2 cellular contexts compared by ENCODE assay signal in genomic region chrX:11189097-11189496, GRCh38.
TF ChIP-seq lines count a peak whose summit lies in the region.

No MANE protein-coding gene starts in this region.

TF ChIP-seq in SK-N-SH treated with all-trans-retinoic acid at 6 μM for 48 hours, 23 proteins besides CTCF, POLR2A, EP300 and RAD21 (continued from another document):
- TF ChIP-seq CSRNP3 (CRISPR knock-in tag; IDR thresholded peaks at IDR 0.05), result no peak
- TF ChIP-seq ZNF8 (CRISPR knock-in tag; IDR thresholded peaks at IDR 0.05), result no peak
- TF ChIP-seq ESRRG (CRISPR knock-in tag; IDR thresholded peaks at IDR 0.05), result no peak
- no peak for TF ChIP-seq POU6F1 (CRISPR knock-in tag; IDR thresholded peaks at IDR 0.05; ENCODE audit: borderline replicate concordance, low read depth)
- TF ChIP-seq ZNF565 (CRISPR knock-in tag; conservative IDR thresholded peaks at IDR 0.05; ENCODE audit: low read depth), result no peak
- no peak for TF ChIP-seq ZNF70 (CRISPR knock-in tag; IDR thresholded peaks at IDR 0.05)
- TF ChIP-seq, protein P1, sequence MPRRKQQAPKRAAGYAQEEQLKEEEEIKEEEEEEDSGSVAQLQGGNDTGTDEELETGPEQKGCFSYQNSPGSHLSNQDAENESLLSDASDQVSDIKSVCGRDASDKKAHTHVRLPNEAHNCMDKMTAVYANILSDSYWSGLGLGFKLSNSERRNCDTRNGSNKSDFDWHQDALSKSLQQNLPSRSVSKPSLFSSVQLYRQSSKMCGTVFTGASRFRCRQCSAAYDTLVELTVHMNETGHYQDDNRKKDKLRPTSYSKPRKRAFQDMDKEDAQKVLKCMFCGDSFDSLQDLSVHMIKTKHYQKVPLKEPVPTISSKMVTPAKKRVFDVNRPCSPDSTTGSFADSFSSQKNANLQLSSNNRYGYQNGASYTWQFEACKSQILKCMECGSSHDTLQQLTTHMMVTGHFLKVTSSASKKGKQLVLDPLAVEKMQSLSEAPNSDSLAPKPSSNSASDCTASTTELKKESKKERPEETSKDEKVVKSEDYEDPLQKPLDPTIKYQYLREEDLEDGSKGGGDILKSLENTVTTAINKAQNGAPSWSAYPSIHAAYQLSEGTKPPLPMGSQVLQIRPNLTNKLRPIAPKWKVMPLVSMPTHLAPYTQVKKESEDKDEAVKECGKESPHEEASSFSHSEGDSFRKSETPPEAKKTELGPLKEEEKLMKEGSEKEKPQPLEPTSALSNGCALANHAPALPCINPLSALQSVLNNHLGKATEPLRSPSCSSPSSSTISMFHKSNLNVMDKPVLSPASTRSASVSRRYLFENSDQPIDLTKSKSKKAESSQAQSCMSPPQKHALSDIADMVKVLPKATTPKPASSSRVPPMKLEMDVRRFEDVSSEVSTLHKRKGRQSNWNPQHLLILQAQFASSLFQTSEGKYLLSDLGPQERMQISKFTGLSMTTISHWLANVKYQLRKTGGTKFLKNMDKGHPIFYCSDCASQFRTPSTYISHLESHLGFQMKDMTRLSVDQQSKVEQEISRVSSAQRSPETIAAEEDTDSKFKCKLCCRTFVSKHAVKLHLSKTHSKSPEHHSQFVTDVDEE (CRISPR knock-in tag; IDR thresholded peaks at IDR 0.05), result no peak
- TF ChIP-seq ZFP3 (CRISPR knock-in tag; IDR thresholded peaks at IDR 0.05), result no peak
- TF ChIP-seq CSDC2 (CRISPR knock-in tag; IDR thresholded peaks at IDR 0.05), result no peak
- no peak for TF ChIP-seq ZC3H10 (CRISPR knock-in tag; IDR thresholded peaks at IDR 0.05)

TF ChIP-seq in GM23338, 12 proteins besides CTCF, POLR2A, EP300 and RAD21 (continued from another document):
- no peak for TF ChIP-seq ZNF462 (CRISPR knock-in tag; IDR thresholded peaks at IDR 0.05)
- TF ChIP-seq ZNF331 (CRISPR knock-in tag; IDR thresholded peaks at IDR 0.05; ENCODE audit: low read depth), result no peak
- no peak for TF ChIP-seq POLR2AphosphoS5 (IDR thresholded peaks at IDR 0.05; ENCODE audit: low read depth)
- TF ChIP-seq STAT1 (IDR thresholded peaks at IDR 0.05; ENCODE audit: unreplicated experiment), result no peak
- TF ChIP-seq EZH2 (IDR thresholded peaks at IDR 0.05; ENCODE audit: low read depth, unreplicated experiment), result no peak
- TF ChIP-seq EZH2phosphoT487 (IDR thresholded peaks at IDR 0.05; ENCODE audit: unreplicated experiment), result no peak
- TF ChIP-seq REST (IDR thresholded peaks at IDR 0.05; ENCODE audit: unreplicated experiment), result no peak
- TF ChIP-seq JUNB (IDR thresholded peaks at IDR 0.05; ENCODE audit: unreplicated experiment), result no peak
- TF ChIP-seq CREB1 (CRISPR knock-in tag; IDR thresholded peaks at IDR 0.05; ENCODE audit: low read depth), result no peak
- TF ChIP-seq ZNF114 (CRISPR knock-in tag; IDR thresholded peaks at IDR 0.05), result no peak
